ENCODE assay signal across 8 cellular contexts in genomic region chr6:16420715-16421461, GRCh38.
DNase-seq lines count a peak whose midpoint lies in the region; ATAC-seq lines count a peak whose summit lies in the region.

No MANE protein-coding gene starts in this region.

- no peaks in the 10 kb centered on the region for H3K27me3 Mint-ChIP-seq in activated T-cell treated with anti-CD3 and anti-CD28 coated beads, Interleukin-2, amount 50 U/mL, for 4 hours (ENCODE audit: low read depth)

- H3K4me1 Mint-ChIP-seq in activated T-cell treated with anti-CD3 and anti-CD28 coated beads, Interleukin-2, amount 50 U/mL, for 4 hours (ENCODE audit: low read depth), result peaks cover 49% of the 10 kb centered on the region

- DNase-seq in GM03348 (ENCODE audit: low spot score) (peak; percentile 66), kidney tubule cell (ENCODE audit: low spot score) (peak; percentile 13), iPS-NIHi7 (ENCODE audit: extremely low spot score) (no peak), SIG-M5 treated with dmso at 0.1 percent for 504 hours (lab: John Stamatoyannopoulos, UW; ENCODE audit: unreplicated experiment) (no peak), NCI-H2029 (lab: John Stamatoyannopoulos, UW) (no peak)
- peak; percentile 34 for DNase-seq in activated T-cell treated with anti-CD3 and anti-CD28 coated beads, Interleukin-2, amount 50 U/mL, for 4 hours

- H3K4me3 Mint-ChIP-seq in activated T-cell treated with anti-CD3 and anti-CD28 coated beads, Interleukin-2, amount 50 U/mL, for 4 hours, result peak overlapping the region; percentile 79

- ATAC-seq in GM21381 (IDR thresholded peaks at IDR 0.05; ENCODE audit: unreplicated experiment), result peak; percentile 63
- peak; percentile 58 for ATAC-seq in HG03571 (IDR thresholded peaks at IDR 0.05; ENCODE audit: unreplicated experiment)
- ATAC-seq in activated T-cell treated with anti-CD3 and anti-CD28 coated beads, Interleukin-2, amount 50 U/mL, for 4 hours, result peak; percentile 83

- H3K36me3 Mint-ChIP-seq in activated T-cell treated with anti-CD3 and anti-CD28 coated beads, Interleukin-2, amount 50 U/mL, for 4 hours (ENCODE audit: insufficient read depth), result peaks cover 16% of the 10 kb centered on the region

- H3K9me3 Mint-ChIP-seq in activated T-cell treated with anti-CD3 and anti-CD28 coated beads, Interleukin-2, amount 50 U/mL, for 4 hours, result no peaks in the 10 kb centered on the region

Comparison
In these comparisons a context has a peak if more than half of its experiments do, and no peak if none do; other contexts are left out.
1. DNase-seq: peak in GM03348 (single experiment), activated T-cell treated with anti-CD3 and anti-CD28 coated beads, Interleukin-2, amount 50 U/mL, for 4 hours (single experiment) and kidney tubule cell (single experiment); none in iPS-NIHi7 (single experiment), SIG-M5 treated with dmso at 0.1 percent for 504 hours (single experiment) and NCI-H2029 (single experiment).
2. Peak in every context shown above with its lines, with median percentiles within 50 percentile points of each other: ATAC-seq.